In genomic region chr6:160791459-160791858, GRCh38 we compare ENCODE assay signal across 12 cellular contexts.
DNase-seq lines count a peak whose midpoint lies in the region; ATAC-seq, FAIRE-seq and TF ChIP-seq lines count a peak whose summit lies in the region.
"Had no signal": no experiment of that assay in that cellular context is flagged by ENCODE, and none has a peak within 500 bp of the region (broad histone marks: within the 10 kb centered on the region; RNA-seq: fewer than 3 reads in every experiment).

No MANE protein-coding gene starts in this region.

- peaks cover 14% of the 10 kb centered on the region for H3K27me3 Mint-ChIP-seq in activated naive CD4-positive, alpha-beta T cell treated with anti-CD3 and anti-CD28 coated beads for 36 hours (ENCODE audit: low read depth)
- H3K27me3 Mint-ChIP-seq in type B pancreatic cell = no peaks in the 10 kb centered on the region

- FAIRE-seq in urothelium cell line (lab: Jason Lieb, UNC) = no peak

- CTCF ChIA-PET in activated naive CD4-positive, alpha-beta T cell treated with anti-CD3 and anti-CD28 coated beads for 36 hours (lab: Charles Lee) = no interaction called here

- H3K9me3 Mint-ChIP-seq in activated naive CD4-positive, alpha-beta T cell treated with anti-CD3 and anti-CD28 coated beads for 36 hours = peaks cover 3% of the 10 kb centered on the region
- no peaks in the 10 kb centered on the region for H3K9me3 Mint-ChIP-seq in type B pancreatic cell
- H3K9me3 Mint-ChIP-seq: activated T-cell treated with anti-CD3 and anti-CD28 coated beads, Interleukin-2, amount 50 U/mL, for 4 hours had no signal

- no peak for DNase-seq in activated naive CD4-positive, alpha-beta T cell treated with anti-CD3 and anti-CD28 coated beads for 36 hours
- no peak for DNase-seq in activated naive CD4-positive, alpha-beta T cell (lab: John Stamatoyannopoulos, UW)
- no peak for DNase-seq in type B pancreatic cell (ENCODE audit: extremely low spot score, unreplicated experiment)
- DNase-seq in glomerular visceral epithelial cell (ENCODE audit: extremely low spot score) = no peak
- no peak for DNase-seq in urothelium cell line (ENCODE audit: low spot score)
- no peak for DNase-seq in putamen (ENCODE audit: low spot score)
- DNase-seq: activated T-cell treated with anti-CD3 and anti-CD28 coated beads, Interleukin-2, amount 50 U/mL, for 4 hours; central memory CD4-positive, alpha-beta T cell; NCI-H774 had no signal

- H3K4me3 Mint-ChIP-seq in activated naive CD4-positive, alpha-beta T cell treated with anti-CD3 and anti-CD28 coated beads for 36 hours = no peak overlapping the region
- no peak overlapping the region for H3K4me3 Mint-ChIP-seq in type B pancreatic cell
- H3K4me3 Mint-ChIP-seq: activated T-cell treated with anti-CD3 and anti-CD28 coated beads, Interleukin-2, amount 50 U/mL, for 4 hours; T-helper 2 cell treated with Interferon-gamma antibody and Interleukin-4, amounts not matched to agents 5 μg/mL and 100 μg/mL, for 36 hours had no signal

- H3K27ac Mint-ChIP-seq in activated naive CD4-positive, alpha-beta T cell treated with anti-CD3 and anti-CD28 coated beads for 36 hours = peak overlapping the region; percentile 25
- peak overlapping the region; percentile 16 for H3K27ac Mint-ChIP-seq in type B pancreatic cell
- H3K27ac Mint-ChIP-seq: T-helper 2 cell treated with Interferon-gamma antibody and Interleukin-4, amounts not matched to agents 5 μg/mL and 100 μg/mL, for 36 hours had no signal

- intact Hi-C loops in activated naive CD4-positive, alpha-beta T cell treated with anti-CD3 and anti-CD28 coated beads for 36 hours (cut with micrococcal nuclease) = no loop called here

- TF ChIP-seq CTCF in type B pancreatic cell (conservative IDR thresholded peaks at IDR 0.05) = no peak

- no peaks in the 10 kb centered on the region for H3K36me3 Mint-ChIP-seq in activated naive CD4-positive, alpha-beta T cell treated with anti-CD3 and anti-CD28 coated beads for 36 hours (ENCODE audit: low read depth)
- H3K36me3 Mint-ChIP-seq in type B pancreatic cell = no peaks in the 10 kb centered on the region

- peak; percentile 68 for ATAC-seq in HG02610 (IDR thresholded peaks at IDR 0.05; ENCODE audit: unreplicated experiment)
- ATAC-seq in HG03521 (IDR thresholded peaks at IDR 0.05; ENCODE audit: unreplicated experiment) = peak; percentile 46

- H3K4me1 Mint-ChIP-seq in activated naive CD4-positive, alpha-beta T cell treated with anti-CD3 and anti-CD28 coated beads for 36 hours (ENCODE audit: low read depth) = peaks cover 9% of the 10 kb centered on the region
- peaks cover 11% of the 10 kb centered on the region for H3K4me1 Mint-ChIP-seq in type B pancreatic cell (ENCODE audit: unreplicated experiment)
